26 cellular contexts compared by ENCODE assay signal in genomic region chr17:12883472-12883871, GRCh38.
"Had no signal": no experiment of that assay in that cellular context is flagged by ENCODE, and none has a peak within 500 bp of the region (broad histone marks: within the 10 kb centered on the region; RNA-seq: fewer than 3 reads in every experiment).

No MANE protein-coding gene starts in this region.

- ATAC-seq: effector memory CD8-positive, alpha-beta T cell; esophagus mucosa; foreskin keratinocyte; gastrocnemius medialis; gastroesophageal sphincter; heart left ventricle; heart right ventricle had no signal

- H3K4me3 Mint-ChIP-seq: dendritic cell treated with granulocyte-macrophage colony-stimulating factor and Interleukin-4, amounts not matched to agents 40 ng/mL and 50 ng/mL, for 4 days; effector memory CD8-positive, alpha-beta T cell; endodermal cell had no signal

- FAIRE-seq: endothelial cell of umbilical vein had no signal

- H3K36me3 ChIP-seq: colonic mucosa, esophagus muscularis mucosa, esophagus squamous epithelium, gastrocnemius medialis, gastroesophageal sphincter, heart left ventricle, heart right ventricle had no signal

- H3K27me3 Mint-ChIP-seq: dendritic cell treated with granulocyte-macrophage colony-stimulating factor and Interleukin-4, amounts not matched to agents 40 ng/mL and 50 ng/mL, for 4 days had no signal

- H3K4me3 ChIP-seq: colonic mucosa, coronary artery, dorsolateral prefrontal cortex, esophagus muscularis mucosa, esophagus squamous epithelium, gastrocnemius medialis, gastroesophageal sphincter, heart left ventricle, heart right ventricle had no signal

- H3K4me1 ChIP-seq: colonic mucosa, esophagus muscularis mucosa, esophagus squamous epithelium, gastrocnemius medialis, gastroesophageal sphincter, heart left ventricle, heart right ventricle had no signal

- H3K9me3 ChIP-seq: colonic mucosa, esophagus muscularis mucosa, esophagus squamous epithelium, gastrocnemius medialis, gastroesophageal sphincter had no signal

- H3K4me1 Mint-ChIP-seq: endodermal cell had no signal

- H3K27ac ChIP-seq: colonic mucosa, coronary artery, dorsolateral prefrontal cortex, epithelial cell of prostate, esophagus muscularis mucosa, esophagus squamous epithelium, foreskin keratinocyte, gastrocnemius medialis, gastroesophageal sphincter, heart left ventricle, heart right ventricle had no signal

- H3K27ac Mint-ChIP-seq: dendritic cell treated with granulocyte-macrophage colony-stimulating factor and Interleukin-4, amounts not matched to agents 40 ng/mL and 50 ng/mL, for 4 days; effector memory CD8-positive, alpha-beta T cell; endodermal cell had no signal

- DNase-seq: colonic mucosa; cortex of kidney; dermis blood vessel endothelial cell; dorsolateral prefrontal cortex; effector CD4-positive, alpha-beta T cell; effector CD8-positive, alpha-beta T cell; effector memory CD4-positive, alpha-beta T cell; effector memory CD8-positive, alpha-beta T cell; endodermal cell; erythroblast; esophagus squamous epithelium; foreskin fibroblast; foreskin keratinocyte; foreskin melanocyte; gastrocnemius medialis; glutamatergic neuron; head of caudate nucleus; heart left ventricle; heart right ventricle had no signal

- H3K27me3 ChIP-seq: colonic mucosa, dorsolateral prefrontal cortex, esophagus muscularis mucosa, esophagus squamous epithelium, foreskin keratinocyte, gastrocnemius medialis, gastroesophageal sphincter, heart left ventricle, heart right ventricle had no signal
